1 cellular context compared by ENCODE assay signal in genomic region chr22:39174498-39175120, GRCh38.
TF ChIP-seq lines count a peak whose summit lies in the region.

No MANE protein-coding gene starts in this region.

TF ChIP-seq in HepG2, 621 proteins besides CTCF, POLR2A, EP300 and RAD21 (continued from another document and continues in another):
- TF ChIP-seq ZNF335 (CRISPR knock-in tag; IDR thresholded peaks at IDR 0.05) (0 out of 2 replicates have a peak, but pooled peaks have one; percentile 26), FOXO1 (CRISPR knock-in tag; IDR thresholded peaks at IDR 0.05) (peak; percentile 100), SIX4 (CRISPR knock-in tag; IDR thresholded peaks at IDR 0.05) (0 out of 2 replicates have a peak, but pooled peaks have one; percentile 40), NR1H2 (CRISPR knock-in tag; IDR thresholded peaks at IDR 0.05; ENCODE audit: borderline replicate concordance, low read depth) (no peak), MYNN (CRISPR knock-in tag; IDR thresholded peaks at IDR 0.05; ENCODE audit: low read depth) (no peak), AGO1 (IDR thresholded peaks at IDR 0.05; ENCODE audit: low read depth, low read length, poor library complexity, severe bottlenecking) (no peak), ZNF20 (CRISPR knock-in tag; IDR thresholded peaks at IDR 0.05) (no peak), ZNF530 (CRISPR knock-in tag; IDR thresholded peaks at IDR 0.05; ENCODE audit: low read depth) (no peak), MAFF (IDR thresholded peaks at IDR 0.05; ENCODE audit: low read depth, low read length) (no peak), ZFP1 (CRISPR knock-in tag; IDR thresholded peaks at IDR 0.05) (peak; percentile 63; the same call in 1 of the 2 replicates), ZNF850 (CRISPR knock-in tag; conservative IDR thresholded peaks at IDR 0.05) (no peak), IRF2 (CRISPR knock-in tag; IDR thresholded peaks at IDR 0.05) (peak; percentile 87), ZSCAN12 (CRISPR knock-in tag; IDR thresholded peaks at IDR 0.05) (no peak), ZBTB8A (CRISPR knock-in tag; IDR thresholded peaks at IDR 0.05; ENCODE audit: borderline replicate concordance, low read depth) (no peak), ATF3 (CRISPR knock-in tag; IDR thresholded peaks at IDR 0.05) (peak; percentile 99), SP4 (CRISPR knock-in tag; IDR thresholded peaks at IDR 0.05) (peak; percentile 72; the same call in 1 of the 2 replicates), TP53 (CRISPR knock-in tag; conservative IDR thresholded peaks at IDR 0.05) (no peak), RBM39 (IDR thresholded peaks at IDR 0.05; ENCODE audit: low read depth, low read length, poor library complexity, severe bottlenecking) (no peak), ZNF12 (CRISPR knock-in tag; IDR thresholded peaks at IDR 0.05) (no peak), ZBTB10 (CRISPR knock-in tag; IDR thresholded peaks at IDR 0.05; ENCODE audit: borderline replicate concordance) (peak; percentile 97; the same call in 1 of the 2 replicates), SIN3A (IDR thresholded peaks at IDR 0.05; ENCODE audit: borderline replicate concordance, low read depth, low read length) (peak; percentile 86; the same call in 1 of the 2 replicates), MAF1 (CRISPR knock-in tag; IDR thresholded peaks at IDR 0.05; ENCODE audit: borderline replicate concordance) (no peak), NR2C2 (CRISPR knock-in tag; IDR thresholded peaks at IDR 0.05; ENCODE audit: borderline replicate concordance) (peak; percentile 85), ZNF546 (CRISPR knock-in tag; conservative IDR thresholded peaks at IDR 0.05) (no peak), BCL6 (CRISPR knock-in tag; IDR thresholded peaks at IDR 0.05) (peak; percentile 94), PHF20 (CRISPR knock-in tag; IDR thresholded peaks at IDR 0.05) (no peak), SALL2 (CRISPR knock-in tag; IDR thresholded peaks at IDR 0.05) (no peak), JUND (CRISPR knock-in tag; IDR thresholded peaks at IDR 0.05) (peak; percentile 100), ZNF678 (CRISPR knock-in tag; IDR thresholded peaks at IDR 0.05) (no peak), CREM (IDR thresholded peaks at IDR 0.05) (peak; percentile 83), CREM (CRISPR knock-in tag; IDR thresholded peaks at IDR 0.05) (no peak), ZNF773 (CRISPR knock-in tag; IDR thresholded peaks at IDR 0.05; ENCODE audit: borderline replicate concordance) (no peak), TRIM24 (CRISPR knock-in tag; IDR thresholded peaks at IDR 0.05) (no peak), RCOR2 (CRISPR knock-in tag; IDR thresholded peaks at IDR 0.05) (0 out of 2 replicates have a peak, but pooled peaks have one; percentile 27), ZNF780A (CRISPR knock-in tag; IDR thresholded peaks at IDR 0.05) (no peak), NCOA1 (CRISPR knock-in tag; IDR thresholded peaks at IDR 0.05) (peak; percentile 63; the same call in 1 of the 2 replicates), ISX (CRISPR knock-in tag; conservative IDR thresholded peaks at IDR 0.05) (no peak), NFE2L1 (CRISPR knock-in tag; IDR thresholded peaks at IDR 0.05; ENCODE audit: borderline replicate concordance) (no peak), CCDC6 (CRISPR knock-in tag; IDR thresholded peaks at IDR 0.05) (no peak), ZNF629 (CRISPR knock-in tag; conservative IDR thresholded peaks at IDR 0.05) (peak; percentile 6; the same call in 1 of the 2 replicates), ETV6 (CRISPR knock-in tag; conservative IDR thresholded peaks at IDR 0.05) (peak; percentile 82; the same call in 1 of the 2 replicates), ZNF839 (CRISPR knock-in tag; IDR thresholded peaks at IDR 0.05; ENCODE audit: borderline replicate concordance) (no peak), ZNF292 (CRISPR knock-in tag; IDR thresholded peaks at IDR 0.05; ENCODE audit: borderline replicate concordance, low read depth) (0 out of 2 replicates have a peak, but pooled peaks have one; percentile 46), ZNF562 (CRISPR knock-in tag; IDR thresholded peaks at IDR 0.05; ENCODE audit: borderline replicate concordance) (no peak), ZNF3 (CRISPR knock-in tag; IDR thresholded peaks at IDR 0.05) (no peak), ATM (IDR thresholded peaks at IDR 0.05; ENCODE audit: borderline replicate concordance) (no peak), ARID3A (IDR thresholded peaks at IDR 0.05; ENCODE audit: low read depth, low read length) (no peak), ZNF367 (CRISPR knock-in tag; IDR thresholded peaks at IDR 0.05; ENCODE audit: borderline replicate concordance) (no peak), YY1 (IDR thresholded peaks at IDR 0.05; ENCODE audit: insufficient read depth, insufficient replicate concordance, low read depth, low read length) (peak; percentile 50), MLLT10 (CRISPR knock-in tag; IDR thresholded peaks at IDR 0.05) (no peak), ARID2 (CRISPR knock-in tag; IDR thresholded peaks at IDR 0.05; ENCODE audit: borderline replicate concordance) (no peak), ELF1 (CRISPR knock-in tag; IDR thresholded peaks at IDR 0.05) (peak; percentile 90), ZNF605 (CRISPR knock-in tag; IDR thresholded peaks at IDR 0.05) (no peak), ZNF883 (CRISPR knock-in tag; IDR thresholded peaks at IDR 0.05; ENCODE audit: not compliant biosample characterization) (no peak), KDM1A (CRISPR knock-in tag; IDR thresholded peaks at IDR 0.05) (no peak)
- TF ChIP-seq, protein P1, sequence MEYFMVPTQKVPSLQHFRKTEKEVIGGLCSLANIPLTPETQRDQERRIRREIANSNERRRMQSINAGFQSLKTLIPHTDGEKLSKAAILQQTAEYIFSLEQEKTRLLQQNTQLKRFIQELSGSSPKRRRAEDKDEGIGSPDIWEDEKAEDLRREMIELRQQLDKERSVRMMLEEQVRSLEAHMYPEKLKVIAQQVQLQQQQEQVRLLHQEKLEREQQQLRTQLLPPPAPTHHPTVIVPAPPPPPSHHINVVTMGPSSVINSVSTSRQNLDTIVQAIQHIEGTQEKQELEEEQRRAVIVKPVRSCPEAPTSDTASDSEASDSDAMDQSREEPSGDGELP (IDR thresholded peaks at IDR 0.05; ENCODE audit: borderline replicate concordance, low read depth): peak; percentile 89; the same call in 1 of the 2 replicates
- TF ChIP-seq, protein P2, sequence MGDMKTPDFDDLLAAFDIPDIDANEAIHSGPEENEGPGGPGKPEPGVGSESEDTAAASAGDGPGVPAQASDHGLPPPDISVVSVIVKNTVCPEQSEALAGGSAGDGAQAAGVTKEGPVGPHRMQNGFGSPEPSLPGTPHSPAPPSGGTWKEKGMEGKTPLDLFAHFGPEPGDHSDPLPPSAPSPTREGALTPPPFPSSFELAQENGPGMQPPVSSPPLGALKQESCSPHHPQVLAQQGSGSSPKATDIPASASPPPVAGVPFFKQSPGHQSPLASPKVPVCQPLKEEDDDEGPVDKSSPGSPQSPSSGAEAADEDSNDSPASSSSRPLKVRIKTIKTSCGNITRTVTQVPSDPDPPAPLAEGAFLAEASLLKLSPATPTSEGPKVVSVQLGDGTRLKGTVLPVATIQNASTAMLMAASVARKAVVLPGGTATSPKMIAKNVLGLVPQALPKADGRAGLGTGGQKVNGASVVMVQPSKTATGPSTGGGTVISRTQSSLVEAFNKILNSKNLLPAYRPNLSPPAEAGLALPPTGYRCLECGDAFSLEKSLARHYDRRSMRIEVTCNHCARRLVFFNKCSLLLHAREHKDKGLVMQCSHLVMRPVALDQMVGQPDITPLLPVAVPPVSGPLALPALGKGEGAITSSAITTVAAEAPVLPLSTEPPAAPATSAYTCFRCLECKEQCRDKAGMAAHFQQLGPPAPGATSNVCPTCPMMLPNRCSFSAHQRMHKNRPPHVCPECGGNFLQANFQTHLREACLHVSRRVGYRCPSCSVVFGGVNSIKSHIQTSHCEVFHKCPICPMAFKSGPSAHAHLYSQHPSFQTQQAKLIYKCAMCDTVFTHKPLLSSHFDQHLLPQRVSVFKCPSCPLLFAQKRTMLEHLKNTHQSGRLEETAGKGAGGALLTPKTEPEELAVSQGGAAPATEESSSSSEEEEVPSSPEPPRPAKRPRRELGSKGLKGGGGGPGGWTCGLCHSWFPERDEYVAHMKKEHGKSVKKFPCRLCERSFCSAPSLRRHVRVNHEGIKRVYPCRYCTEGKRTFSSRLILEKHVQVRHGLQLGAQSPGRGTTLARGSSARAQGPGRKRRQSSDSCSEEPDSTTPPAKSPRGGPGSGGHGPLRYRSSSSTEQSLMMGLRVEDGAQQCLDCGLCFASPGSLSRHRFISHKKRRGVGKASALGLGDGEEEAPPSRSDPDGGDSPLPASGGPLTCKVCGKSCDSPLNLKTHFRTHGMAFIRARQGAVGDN (CRISPR knock-in tag; IDR thresholded peaks at IDR 0.05): peak; percentile 84
- TF ChIP-seq, protein P3, sequence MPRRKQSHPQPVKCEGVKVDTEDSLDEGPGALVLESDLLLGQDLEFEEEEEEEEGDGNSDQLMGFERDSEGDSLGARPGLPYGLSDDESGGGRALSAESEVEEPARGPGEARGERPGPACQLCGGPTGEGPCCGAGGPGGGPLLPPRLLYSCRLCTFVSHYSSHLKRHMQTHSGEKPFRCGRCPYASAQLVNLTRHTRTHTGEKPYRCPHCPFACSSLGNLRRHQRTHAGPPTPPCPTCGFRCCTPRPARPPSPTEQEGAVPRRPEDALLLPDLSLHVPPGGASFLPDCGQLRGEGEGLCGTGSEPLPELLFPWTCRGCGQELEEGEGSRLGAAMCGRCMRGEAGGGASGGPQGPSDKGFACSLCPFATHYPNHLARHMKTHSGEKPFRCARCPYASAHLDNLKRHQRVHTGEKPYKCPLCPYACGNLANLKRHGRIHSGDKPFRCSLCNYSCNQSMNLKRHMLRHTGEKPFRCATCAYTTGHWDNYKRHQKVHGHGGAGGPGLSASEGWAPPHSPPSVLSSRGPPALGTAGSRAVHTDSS (CRISPR knock-in tag; conservative IDR thresholded peaks at IDR 0.05): no peak
- TF ChIP-seq, protein P4, sequence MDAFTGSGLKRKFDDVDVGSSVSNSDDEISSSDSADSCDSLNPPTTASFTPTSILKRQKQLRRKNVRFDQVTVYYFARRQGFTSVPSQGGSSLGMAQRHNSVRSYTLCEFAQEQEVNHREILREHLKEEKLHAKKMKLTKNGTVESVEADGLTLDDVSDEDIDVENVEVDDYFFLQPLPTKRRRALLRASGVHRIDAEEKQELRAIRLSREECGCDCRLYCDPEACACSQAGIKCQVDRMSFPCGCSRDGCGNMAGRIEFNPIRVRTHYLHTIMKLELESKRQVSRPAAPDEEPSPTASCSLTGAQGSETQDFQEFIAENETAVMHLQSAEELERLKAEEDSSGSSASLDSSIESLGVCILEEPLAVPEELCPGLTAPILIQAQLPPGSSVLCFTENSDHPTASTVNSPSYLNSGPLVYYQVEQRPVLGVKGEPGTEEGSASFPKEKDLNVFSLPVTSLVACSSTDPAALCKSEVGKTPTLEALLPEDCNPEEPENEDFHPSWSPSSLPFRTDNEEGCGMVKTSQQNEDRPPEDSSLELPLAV (CRISPR knock-in tag; conservative IDR thresholded peaks at IDR 0.05; ENCODE audit: low read depth): no peak
- TF ChIP-seq, protein P5, sequence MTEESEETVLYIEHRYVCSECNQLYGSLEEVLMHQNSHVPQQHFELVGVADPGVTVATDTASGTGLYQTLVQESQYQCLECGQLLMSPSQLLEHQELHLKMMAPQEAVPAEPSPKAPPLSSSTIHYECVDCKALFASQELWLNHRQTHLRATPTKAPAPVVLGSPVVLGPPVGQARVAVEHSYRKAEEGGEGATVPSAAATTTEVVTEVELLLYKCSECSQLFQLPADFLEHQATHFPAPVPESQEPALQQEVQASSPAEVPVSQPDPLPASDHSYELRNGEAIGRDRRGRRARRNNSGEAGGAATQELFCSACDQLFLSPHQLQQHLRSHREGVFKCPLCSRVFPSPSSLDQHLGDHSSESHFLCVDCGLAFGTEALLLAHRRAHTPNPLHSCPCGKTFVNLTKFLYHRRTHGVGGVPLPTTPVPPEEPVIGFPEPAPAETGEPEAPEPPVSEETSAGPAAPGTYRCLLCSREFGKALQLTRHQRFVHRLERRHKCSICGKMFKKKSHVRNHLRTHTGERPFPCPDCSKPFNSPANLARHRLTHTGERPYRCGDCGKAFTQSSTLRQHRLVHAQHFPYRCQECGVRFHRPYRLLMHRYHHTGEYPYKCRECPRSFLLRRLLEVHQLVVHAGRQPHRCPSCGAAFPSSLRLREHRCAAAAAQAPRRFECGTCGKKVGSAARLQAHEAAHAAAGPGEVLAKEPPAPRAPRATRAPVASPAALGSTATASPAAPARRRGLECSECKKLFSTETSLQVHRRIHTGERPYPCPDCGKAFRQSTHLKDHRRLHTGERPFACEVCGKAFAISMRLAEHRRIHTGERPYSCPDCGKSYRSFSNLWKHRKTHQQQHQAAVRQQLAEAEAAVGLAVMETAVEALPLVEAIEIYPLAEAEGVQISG (CRISPR knock-in tag; IDR thresholded peaks at IDR 0.05): peak; percentile 56; the same call in 1 of the 2 replicates
